8 cellular contexts compared by ENCODE assay signal in the genomic region with DNA sequence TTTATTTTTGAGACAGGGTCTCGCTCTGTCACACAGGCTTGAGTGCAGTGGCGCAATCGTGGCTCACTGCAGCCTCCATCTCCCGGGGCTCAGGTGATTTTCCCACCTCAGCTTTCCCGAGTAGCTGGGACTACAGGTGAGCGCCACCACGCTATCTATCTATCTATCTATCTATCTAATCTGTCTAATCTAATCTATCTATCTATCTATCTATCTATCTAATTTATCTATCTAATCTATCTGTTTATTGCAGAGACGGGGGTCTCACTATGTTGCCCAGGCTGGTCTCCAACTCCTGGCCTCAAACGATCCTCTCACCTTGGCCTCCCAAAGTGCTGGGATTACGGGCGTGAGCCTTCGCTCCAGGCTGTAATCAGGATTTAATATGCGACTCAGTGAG. TPM values are rescaled to one million over a fixed set of nuclear protein-coding genes. Genes with fewer than 3 reads are reported as not detected.
DNase-seq lines count a peak whose midpoint lies in the region; ATAC-seq and TF ChIP-seq lines count a peak whose summit lies in the region.

No MANE protein-coding gene starts in this region.

- no TSS peak for BruUV-seq in mammary epithelial cell (replicated peaks; lab: Mats Ljungman, UMichigan)

- H2AFZ ChIP-seq in mammary epithelial cell (ENCODE audit: low read depth, low read length): peak overlapping the region; percentile 98

- peak overlapping the region; percentile 98 for H3K27ac ChIP-seq in left ventricle myocardium inferior (replicated peaks)
- peak overlapping the region; percentile 65 for H3K27ac ChIP-seq in mammary epithelial cell (ENCODE audit: insufficient read depth, low read depth, low read length)
- H3K27ac ChIP-seq in mucosa of rectum (ENCODE audit: low read depth in 2 of 2, low read length in 2 of 2): peak overlapping the region in 1 of 2 donors; percentile 91

- peaks cover 34% of the 10 kb centered on the region for H3K36me3 ChIP-seq in left ventricle myocardium inferior
- H3K36me3 ChIP-seq in mammary epithelial cell (ENCODE audit: insufficient read depth, low read length): peaks cover 4% of the 10 kb centered on the region
- H3K36me3 ChIP-seq in mucosa of rectum (ENCODE audit: control insufficient read depth in 2 of 2, insufficient read depth in 2 of 2, low read length in 2 of 2): peaks cover 25 to 26% of the 10 kb centered on the region in 2 donors

- H3K9ac ChIP-seq in mammary epithelial cell (ENCODE audit: insufficient read depth, low read length): peak overlapping the region; percentile 72
- H3K9ac ChIP-seq in mucosa of rectum (ENCODE audit: low read depth in 1 of 2, low read length in 2 of 2): peak overlapping the region; percentile 90 to 93

- DNase-seq in left ventricle myocardium inferior (no peak), left cardiac atrium (no peak), mammary epithelial cell (no peak), hypothalamus (lab: John Stamatoyannopoulos, UW) (no peak), hepatic stellate cell (ENCODE audit: low spot score) (no peak)
- DNase-seq in effector CD8-positive, alpha-beta T cell (lab: John Stamatoyannopoulos, UW): no peak

- in situ Hi-C loops in mammary epithelial cell (cut with MboI; ENCODE audit: low sequenced_read_pairs in 2 of 2): no loop called here

- 29% methylated on average over 12 of the region's 13 CpGs for WGBS in mammary epithelial cell (ENCODE audit: low coverage, missing lambda C conversion rate)

- TF ChIP-seq CTCF in left ventricle myocardium inferior (IDR thresholded peaks at IDR 0.05; ENCODE audit: borderline replicate concordance): no peak
- TF ChIP-seq CTCF in mammary epithelial cell (conservative IDR thresholded peaks at IDR 0.05 in 1 of 2, IDR thresholded peaks at IDR 0.05 in 1 of 2; ENCODE audit: extremely low read depth in 1 of 2, insufficient read depth in 1 of 2, low read depth in 1 of 2, low read length in 2 of 2): no peak

- H3K4me3 ChIP-seq in left ventricle myocardium inferior (peak overlapping the region; percentile 95), mammary epithelial cell (replicated peaks in 1 of 3; ENCODE audit: insufficient read depth in 1 of 3, low read depth in 2 of 3, low read length in 3 of 3) (peak overlapping the region; percentile 53 to 93 (median 78)), mucosa of rectum (ENCODE audit: low read length in 2 of 2) (peak overlapping the region; percentile 86 to 99)

- H3K27me3 ChIP-seq in left ventricle myocardium inferior (ENCODE audit: low read depth) (no peaks in the 10 kb centered on the region), mammary epithelial cell (ENCODE audit: insufficient read depth, low read length) (no peaks in the 10 kb centered on the region), mucosa of rectum (ENCODE audit: control insufficient read depth in 2 of 2, insufficient read depth in 2 of 2, low read length in 2 of 2) (no peaks in the 10 kb centered on the region)

- peak overlapping the region; percentile 39 for H3K4me2 ChIP-seq in mammary epithelial cell (ENCODE audit: insufficient read depth, low read depth, low read length)

- dilution Hi-C loops in mammary epithelial cell (cut with HindIII; ENCODE audit: low sequenced_read_pairs): no loop called here

- CTCF ChIA-PET in mammary epithelial cell (lab: Charles Lee; ENCODE audit: low non-redundant PET): no interaction called here

- no peaks in the 10 kb centered on the region for H4K20me1 ChIP-seq in mammary epithelial cell (ENCODE audit: insufficient read depth, low read length)

- H3K4me1 ChIP-seq in left ventricle myocardium inferior (peaks cover 23% of the 10 kb centered on the region), mammary epithelial cell (ENCODE audit: insufficient read depth, low read length) (no peaks in the 10 kb centered on the region), mucosa of rectum (ENCODE audit: control insufficient read depth in 2 of 2, insufficient read depth in 2 of 2, low read length in 2 of 2) (peaks cover 7 to 9% of the 10 kb centered on the region in 2 donors)

- intact Hi-C loops in left ventricle myocardium inferior (cut with micrococcal nuclease): no loop called here
- intact Hi-C loops in left cardiac atrium (cut with DNase I): loop anchor here in 1 of 2 donors (2.0 kb wide), 1 partner anchor 39 kb away; no protein-coding TSS in a partner anchor
- intact Hi-C loops in mammary epithelial cell (cut with micrococcal nuclease): loop anchor here (1.0 to 5.0 kb wide), 5 partner anchors 24 to 309 kb away; partner anchors contain the start of genes ZNF350, ZNF432 and ZNF614

- ATAC-seq in left cardiac atrium (no peak), HG02571 (IDR thresholded peaks at IDR 0.05; ENCODE audit: unreplicated experiment) (no peak)

- peaks cover 15% of the 10 kb centered on the region for H3K79me2 ChIP-seq in mammary epithelial cell (ENCODE audit: insufficient read depth, low read length)

- H3K9me3 ChIP-seq in left ventricle myocardium inferior (replicated peaks) (peaks cover 28% of the 10 kb centered on the region), mammary epithelial cell (replicated peaks; ENCODE audit: insufficient read depth, low read length) (peaks cover 11% of the 10 kb centered on the region), mucosa of rectum (ENCODE audit: control insufficient read depth in 2 of 2, low read length in 2 of 2) (peaks cover 4 to 25% of the 10 kb centered on the region in 2 donors)

RNA-seq across cellular contexts. Expression of gene ZNF613, which starts 0.6 kb away (rescaled TPM):
- total RNA-seq in left ventricle myocardium inferior: 3.4 TPM
- total RNA-seq in left cardiac atrium: 1 to 10 TPM; 4.3 to 5.5 TPM
- 1 to 10 TPM; 6.0 to 6.6 TPM for total RNA-seq in mammary epithelial cell
- 3.3 TPM for polyA plus RNA-seq in mammary epithelial cell
- 4.1 TPM for polyA minus RNA-seq in mammary epithelial cell

RNA-seq across cellular contexts. Expression of gene ZNF649, which starts 23.0 kb away (rescaled TPM):
- total RNA-seq in left ventricle myocardium inferior: 7.5 TPM
- total RNA-seq in left cardiac atrium: 10 to 100 TPM in 1 of 2 donors, 1 to 10 TPM in 1; 8.0 to 10.8 TPM
- total RNA-seq in mammary epithelial cell: 10 to 100 TPM; 10.2 to 18.7 TPM
- polyA plus RNA-seq in mammary epithelial cell: 4.4 TPM
- polyA minus RNA-seq in mammary epithelial cell: 9.9 TPM

RNA-seq across cellular contexts. Expression of gene ZNF577, which starts 40.1 kb away (rescaled TPM):
- 9.7 TPM for total RNA-seq in left ventricle myocardium inferior
- 1 to 10 TPM; 7.3 to 9.3 TPM for total RNA-seq in left cardiac atrium
- 1 to 10 TPM; 6.9 to 7.2 TPM for total RNA-seq in mammary epithelial cell
- polyA plus RNA-seq in mammary epithelial cell: 2.9 TPM
- 9.0 TPM for polyA minus RNA-seq in mammary epithelial cell

RNA-seq across cellular contexts. Expression of gene ZNF350, which starts 58.8 kb away (rescaled TPM):
- total RNA-seq in left ventricle myocardium inferior (8.0 TPM), left cardiac atrium (1 to 10 TPM; 7.2 to 7.5 TPM), mammary epithelial cell (1 to 10 TPM; 7.7 to 8.8 TPM)
- 3.0 TPM for polyA plus RNA-seq in mammary epithelial cell
- polyA minus RNA-seq in mammary epithelial cell: not detected
